ENCODE assay signal across 16 cellular contexts in the genomic region with DNA sequence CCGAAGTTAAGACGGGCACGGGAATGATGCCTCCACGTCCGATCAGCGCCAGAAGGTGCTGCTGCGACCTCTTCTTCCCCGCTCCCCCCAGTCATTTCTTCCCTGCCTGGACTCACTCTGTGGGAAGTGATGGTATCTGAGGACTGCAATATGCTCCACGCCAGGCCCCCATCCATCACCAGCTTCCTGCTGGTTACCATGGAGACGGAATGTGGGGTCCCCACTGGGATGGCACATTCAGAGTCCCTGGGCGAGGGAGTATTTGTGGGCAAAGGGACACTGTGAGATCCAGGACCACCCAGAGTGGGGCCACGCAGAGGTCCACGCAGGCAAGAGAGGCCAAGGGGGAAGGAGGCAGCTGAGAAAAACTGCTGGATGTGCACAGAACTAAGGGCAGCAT. TPM values are rescaled to one million over a fixed set of nuclear protein-coding genes. Genes with fewer than 3 reads are reported as not detected.
DNase-seq lines count a peak whose midpoint lies in the region; ATAC-seq and TF ChIP-seq lines count a peak whose summit lies in the region.
"Had no signal": no experiment of that assay in that cellular context is flagged by ENCODE, and none has a peak within 500 bp of the region (broad histone marks: within the 10 kb centered on the region; RNA-seq: fewer than 3 reads in every experiment).

No MANE protein-coding gene starts in this region.

- TF ChIP-seq CTCF in CD4-positive, alpha-beta T cell (IDR thresholded peaks at IDR 0.05), result no peak
- TF ChIP-seq CTCF in coronary artery (IDR thresholded peaks at IDR 0.05), result no peak
- no peak for TF ChIP-seq CTCF in chondrocyte (IDR thresholded peaks at IDR 0.05)

- H3K9me3 ChIP-seq in CD4-positive, alpha-beta T cell (ENCODE audit: control insufficient read depth, low read length), result no peaks in the 10 kb centered on the region

- H3K4me3 Mint-ChIP-seq in CD4-positive, alpha-beta T cell, result no peak overlapping the region
- H3K4me3 Mint-ChIP-seq in naive thymus-derived CD8-positive, alpha-beta T cell, result no peak overlapping the region
- no peak overlapping the region for H3K4me3 Mint-ChIP-seq in chondrocyte (ENCODE audit: unreplicated experiment)

- POLR2A ChIA-PET in CD4-positive, alpha-beta T cell (lab: Charles Lee), result no interaction called here
- POLR2A ChIA-PET in naive thymus-derived CD8-positive, alpha-beta T cell (lab: Charles Lee), result interaction anchor here (0.8 kb wide), 1 partner anchor 192 kb away, joined by 4 read pairs; no protein-coding TSS in a partner anchor

- no peaks in the 10 kb centered on the region for H3K27me3 ChIP-seq in CD4-positive, alpha-beta T cell (ENCODE audit: control insufficient read depth, insufficient read depth, low read length)

- H3K9me3 Mint-ChIP-seq in CD4-positive, alpha-beta T cell, result no peaks in the 10 kb centered on the region
- no peaks in the 10 kb centered on the region for H3K9me3 Mint-ChIP-seq in naive thymus-derived CD8-positive, alpha-beta T cell
- H3K9me3 Mint-ChIP-seq in chondrocyte (ENCODE audit: low read depth), result no peaks in the 10 kb centered on the region

- no peak overlapping the region for H3K27ac ChIP-seq in CD4-positive, alpha-beta T cell (ENCODE audit: low read depth, low read length)
- H3K27ac ChIP-seq in coronary artery, result no peak overlapping the region
- H3K27ac ChIP-seq: KMS-11, PC-9 had no signal

- H3K4me1 Mint-ChIP-seq in CD4-positive, alpha-beta T cell (ENCODE audit: low read depth), result peaks cover 67% of the 10 kb centered on the region
- H3K4me1 Mint-ChIP-seq in naive thymus-derived CD8-positive, alpha-beta T cell, result peaks cover 39 to 78% (median 62%) of the 10 kb centered on the region in 4 donors
- no peaks in the 10 kb centered on the region for H3K4me1 Mint-ChIP-seq in chondrocyte (ENCODE audit: low read depth)

- intact Hi-C loops in CD4-positive, alpha-beta T cell (cut with DNase I, micrococcal nuclease), result no loop called here

- DNase-seq in activated CD8-positive, alpha-beta memory T cell treated with anti-CD3 and anti-CD28 coated beads, Interleukin-2, amount 50 U/mL, for 48 hours, result peak; percentile 45
- no peak for DNase-seq in activated CD8-positive, alpha-beta memory T cell treated with anti-CD3 and anti-CD28 coated beads for 24 hours
- DNase-seq in CD4-positive, alpha-beta T cell, result no peak
- peak; percentile 53 for DNase-seq in coronary artery (ENCODE audit: low spot score)
- no peak for DNase-seq in naive thymus-derived CD8-positive, alpha-beta T cell
- DNase-seq in chondrocyte (ENCODE audit: low spot score), result no peak
- DNase-seq: 8988T, GF-D8, NCI-H146, NCI-H510A treated with DMSO at 0.1 percent for 48 hours, PC-9 had no signal

- H3K27ac Mint-ChIP-seq in CD4-positive, alpha-beta T cell, result peak overlapping the region; percentile 63
- peak overlapping the region in 7 of 10 donors; percentile 28 to 68 (median 48) for H3K27ac Mint-ChIP-seq in naive thymus-derived CD8-positive, alpha-beta T cell
- no peak overlapping the region for H3K27ac Mint-ChIP-seq in chondrocyte (ENCODE audit: unreplicated experiment)

- H3K4me3 ChIP-seq in coronary artery, result no peak overlapping the region
- H3K4me3 ChIP-seq: PC-9 had no signal

- peaks cover 80% of the 10 kb centered on the region for H3K36me3 Mint-ChIP-seq in CD4-positive, alpha-beta T cell (ENCODE audit: low read depth)
- H3K36me3 Mint-ChIP-seq in naive thymus-derived CD8-positive, alpha-beta T cell, result peaks cover 4 to 66% (median 21%) of the 10 kb centered on the region in 3 donors
- H3K36me3 Mint-ChIP-seq in chondrocyte (ENCODE audit: low read depth), result no peaks in the 10 kb centered on the region

- H3K27me3 Mint-ChIP-seq in CD4-positive, alpha-beta T cell, result no peaks in the 10 kb centered on the region
- no peaks in the 10 kb centered on the region for H3K27me3 Mint-ChIP-seq in naive thymus-derived CD8-positive, alpha-beta T cell
- H3K27me3 Mint-ChIP-seq in chondrocyte (ENCODE audit: low read depth), result peaks cover 10% of the 10 kb centered on the region

- ATAC-seq in CD4-positive, alpha-beta T cell (ENCODE audit: poor library complexity), result no peak
- no peak for ATAC-seq in naive thymus-derived CD8-positive, alpha-beta T cell
- no peak for ATAC-seq in GM21515 (IDR thresholded peaks at IDR 0.05; ENCODE audit: unreplicated experiment)
- ATAC-seq in GM19463 (IDR thresholded peaks at IDR 0.05; ENCODE audit: unreplicated experiment), result no peak
- ATAC-seq: HepG2 had no signal

- CTCF ChIA-PET in CD4-positive, alpha-beta T cell (lab: Charles Lee), result no interaction called here

RNA-seq across cellular contexts. Expression of a gene that starts 39.7 kb away (rescaled TPM):
- 100 to 1,000 TPM; 118 to 122 TPM for total RNA-seq in CD4-positive, alpha-beta T cell
- 100 to 1,000 TPM; 104 to 109 TPM for total RNA-seq in naive thymus-derived CD8-positive, alpha-beta T cell
- polyA plus RNA-seq in naive thymus-derived CD8-positive, alpha-beta T cell, result 10 to 100 TPM; 10.8 to 40.2 (median 18.9) TPM
- total RNA-seq in chondrocyte, result 0.39 to 1.8 TPM (median 1.7 TPM) in 3 replicates
- total RNA-seq: HepG2 had no signal
- polyA plus RNA-seq: BJ had no signal

Comparison
In these comparisons a context has a peak if more than half of its experiments do, and no peak if none do; other contexts are left out.
1. DNase-seq: peak in activated CD8-positive, alpha-beta memory T cell treated with anti-CD3 and anti-CD28 coated beads, Interleukin-2, amount 50 U/mL, for 48 hours (single experiment) and coronary artery (single experiment); none in activated CD8-positive, alpha-beta memory T cell treated with anti-CD3 and anti-CD28 coated beads for 24 hours (single experiment), CD4-positive, alpha-beta T cell (0 of 10), naive thymus-derived CD8-positive, alpha-beta T cell (0 of 10) and chondrocyte (single experiment).
2. RNA of a gene that starts 39.7 kb away (total RNA-seq): 118 to 122 TPM in CD4-positive, alpha-beta T cell and 104 to 109 TPM in naive thymus-derived CD8-positive, alpha-beta T cell; 0.39 to 1.8 TPM in chondrocyte; every median in the first group is over 10 times any median in the second.